Comparison of ENCODE assay signal across 15 cellular contexts in the genomic region with DNA sequence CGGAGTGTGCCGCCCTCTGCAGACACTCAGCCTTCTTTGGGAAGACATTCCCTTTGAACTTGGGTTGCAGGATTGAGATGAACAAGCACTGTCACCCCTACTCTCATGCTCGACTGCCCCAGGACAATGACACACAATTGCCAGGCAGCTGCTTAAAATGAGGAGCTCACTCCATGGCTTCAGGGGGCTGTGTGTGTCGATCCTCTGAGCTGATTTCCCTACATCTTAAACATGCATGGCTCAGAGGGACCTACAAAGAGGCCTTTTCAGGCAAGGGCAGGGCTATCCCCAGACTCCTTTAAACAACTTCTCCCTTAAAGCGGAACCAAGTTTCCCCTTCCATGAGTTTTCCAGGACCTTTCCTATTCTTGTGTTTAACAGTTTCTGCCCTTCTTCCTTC.
DNase-seq lines count a peak whose midpoint lies in the region; ATAC-seq and TF ChIP-seq lines count a peak whose summit lies in the region.
"Had no signal": no experiment of that assay in that cellular context is flagged by ENCODE, and none has a peak within 500 bp of the region (broad histone marks: within the 10 kb centered on the region; RNA-seq: fewer than 3 reads in every experiment).

No MANE protein-coding gene starts in this region.

- H3K27ac ChIP-seq in angular gyrus (ENCODE audit: low read depth, low read length): peak overlapping the region; percentile 3
- peak overlapping the region; percentile 34 to 83 (median 78) for H3K27ac ChIP-seq in esophagus squamous epithelium
- H3K27ac ChIP-seq in thoracic aorta: peak overlapping the region; percentile 56 to 69

- H3K36me3 Mint-ChIP-seq in nephron progenitor cell (ENCODE audit: low read depth): no peaks in the 10 kb centered on the region
- no peaks in the 10 kb centered on the region for H3K36me3 Mint-ChIP-seq in activated naive CD8-positive, alpha-beta T cell treated with anti-CD3 and anti-CD28 coated beads for 36 hours
- H3K36me3 Mint-ChIP-seq in stimulated activated memory B cell treated with anti-CD40 and anti-IgM and Interleukin-4, amounts not matched to agents 10 μg/mL and 1 μg/mL and 100 μg/mL, for 72 hours: no peaks in the 10 kb centered on the region
- H3K36me3 Mint-ChIP-seq: CD4-positive, CD25-positive, alpha-beta regulatory T cell had no signal

- H3K9me3 ChIP-seq in esophagus squamous epithelium: no peaks in the 10 kb centered on the region
- no peaks in the 10 kb centered on the region for H3K9me3 ChIP-seq in thoracic aorta

- intact Hi-C loops in esophagus squamous epithelium (cut with DNase I): loop anchor here (5.0 kb wide), 1 partner anchor 98 kb away; no protein-coding TSS in a partner anchor

- H3K4me3 Mint-ChIP-seq in nephron progenitor cell: no peak overlapping the region
- no peak overlapping the region for H3K4me3 Mint-ChIP-seq in activated naive CD8-positive, alpha-beta T cell treated with anti-CD3 and anti-CD28 coated beads for 36 hours
- H3K4me3 Mint-ChIP-seq in stimulated activated memory B cell treated with anti-CD40 and anti-IgM and Interleukin-4, amounts not matched to agents 10 μg/mL and 1 μg/mL and 100 μg/mL, for 72 hours: no peak overlapping the region
- H3K4me3 Mint-ChIP-seq: activated naive CD8-positive, alpha-beta T cell treated with anti-CD3 and anti-CD28 coated beads, Interleukin-2, amount 50 U/mL, for 24 hours; CD4-positive, CD25-positive, alpha-beta regulatory T cell had no signal

- peaks cover 0 to 85% (median 33%) of the 10 kb centered on the region in 3 donors for H3K4me1 ChIP-seq in esophagus squamous epithelium
- peaks cover 19 to 80% of the 10 kb centered on the region in 2 donors for H3K4me1 ChIP-seq in thoracic aorta (ENCODE audit: control insufficient read depth in 1 of 2, low read depth in 2 of 2)

- H3K36me3 ChIP-seq in esophagus squamous epithelium (no peaks in the 10 kb centered on the region), thoracic aorta (no peaks in the 10 kb centered on the region)

- H3K4me3 ChIP-seq in esophagus squamous epithelium (no peak overlapping the region), thoracic aorta (no peak overlapping the region)

- H3K27me3 Mint-ChIP-seq in nephron progenitor cell (ENCODE audit: low read depth, poor library complexity): peaks cover 2% of the 10 kb centered on the region
- H3K27me3 Mint-ChIP-seq in activated naive CD8-positive, alpha-beta T cell treated with anti-CD3 and anti-CD28 coated beads for 36 hours: peaks cover 29% of the 10 kb centered on the region
- peaks cover 14% of the 10 kb centered on the region for H3K27me3 Mint-ChIP-seq in stimulated activated memory B cell treated with anti-CD40 and anti-IgM and Interleukin-4, amounts not matched to agents 10 μg/mL and 1 μg/mL and 100 μg/mL, for 72 hours
- H3K27me3 Mint-ChIP-seq: CD4-positive, CD25-positive, alpha-beta regulatory T cell had no signal

- TF ChIP-seq POLR2A in esophagus squamous epithelium (IDR thresholded peaks at IDR 0.05): no peak

- H3K27me3 ChIP-seq in esophagus squamous epithelium (no peaks in the 10 kb centered on the region), thoracic aorta (replicated peaks; ENCODE audit: insufficient read depth) (no peaks in the 10 kb centered on the region)

- no peaks in the 10 kb centered on the region for H3K9me3 Mint-ChIP-seq in nephron progenitor cell
- H3K9me3 Mint-ChIP-seq in activated naive CD8-positive, alpha-beta T cell treated with anti-CD3 and anti-CD28 coated beads for 36 hours: no peaks in the 10 kb centered on the region
- H3K9me3 Mint-ChIP-seq in stimulated activated memory B cell treated with anti-CD40 and anti-IgM and Interleukin-4, amounts not matched to agents 10 μg/mL and 1 μg/mL and 100 μg/mL, for 72 hours: no peaks in the 10 kb centered on the region
- H3K9me3 Mint-ChIP-seq: activated naive CD8-positive, alpha-beta T cell treated with anti-CD3 and anti-CD28 coated beads, Interleukin-2, amount 50 U/mL, for 24 hours; CD4-positive, CD25-positive, alpha-beta regulatory T cell had no signal

- H3K4me1 Mint-ChIP-seq in nephron progenitor cell: peaks cover 58% of the 10 kb centered on the region
- peaks cover 8% of the 10 kb centered on the region for H3K4me1 Mint-ChIP-seq in activated naive CD8-positive, alpha-beta T cell treated with anti-CD3 and anti-CD28 coated beads for 36 hours
- peaks cover 5% of the 10 kb centered on the region for H3K4me1 Mint-ChIP-seq in stimulated activated memory B cell treated with anti-CD40 and anti-IgM and Interleukin-4, amounts not matched to agents 10 μg/mL and 1 μg/mL and 100 μg/mL, for 72 hours

- TF ChIP-seq CTCF in esophagus squamous epithelium (IDR thresholded peaks at IDR 0.05) (no peak), nephron progenitor cell (IDR thresholded peaks at IDR 0.05) (no peak), thoracic aorta (IDR thresholded peaks at IDR 0.05) (no peak)

- peak overlapping the region; percentile 22 for H3K27ac Mint-ChIP-seq in nephron progenitor cell
- no peak overlapping the region for H3K27ac Mint-ChIP-seq in activated naive CD8-positive, alpha-beta T cell treated with anti-CD3 and anti-CD28 coated beads for 36 hours
- H3K27ac Mint-ChIP-seq in stimulated activated memory B cell treated with anti-CD40 and anti-IgM and Interleukin-4, amounts not matched to agents 10 μg/mL and 1 μg/mL and 100 μg/mL, for 72 hours: no peak overlapping the region
- H3K27ac Mint-ChIP-seq: activated naive CD8-positive, alpha-beta T cell treated with anti-CD3 and anti-CD28 coated beads, Interleukin-2, amount 50 U/mL, for 24 hours; CD4-positive, CD25-positive, alpha-beta regulatory T cell had no signal

- no peak for ATAC-seq in thoracic aorta (ENCODE audit: insufficient number of reproducible peaks, low FRiP score, low read depth)
- ATAC-seq in stimulated activated memory B cell treated with anti-CD40 and anti-IgM and Interleukin-4, amounts not matched to agents 10 μg/mL and 1 μg/mL and 100 μg/mL, for 72 hours: no peak
- ATAC-seq in HG03135 (IDR thresholded peaks at IDR 0.05; ENCODE audit: unreplicated experiment): no peak
- ATAC-seq: activated naive CD8-positive, alpha-beta T cell treated with anti-CD3 and anti-CD28 coated beads, Interleukin-2, amount 50 U/mL, for 24 hours had no signal

- DNase-seq in esophagus squamous epithelium (lab: John Stamatoyannopoulos, UW) (no peak), nephron progenitor cell (no peak), thoracic aorta (ENCODE audit: low spot score) (no peak)
- DNase-seq in stimulated activated naive CD4-positive, alpha-beta T cell treated with Interleukin-2 at 50 U/mL for 16 hours (lab: John Stamatoyannopoulos, UW): no peak
- DNase-seq in activated naive CD8-positive, alpha-beta T cell treated with anti-CD3 and anti-CD28 coated beads for 36 hours: no peak
- DNase-seq: activated naive CD8-positive, alpha-beta T cell treated with anti-CD3 and anti-CD28 coated beads, Interleukin-2, amount 50 U/mL, for 24 hours; CD4-positive, CD25-positive, alpha-beta regulatory T cell; effector CD8-positive, alpha-beta T cell; H7; NCI-H187; stimulated activated CD4-positive, alpha-beta T cell treated with anti-CD3 and anti-CD28 coated beads, Interleukin-4, amount 100 ng/mL, for 1 hour; stimulated activated naive CD4-positive, alpha-beta T cell had no signal

- 58 to 84% methylated on average over 2 to 3 of the region's 5 CpGs for WGBS in esophagus squamous epithelium, 2 donors

Comparison
In these comparisons a context has a peak if more than half of its experiments do, and no peak if none do; other contexts are left out.
1. H3K27ac ChIP-seq: peak in every context shown above with its lines; median percentile 78 in esophagus squamous epithelium; 62 in thoracic aorta; 3 in angular gyrus.